ENCODE assay signal across 8 cellular contexts in genomic region chr2:96954490-96954846, GRCh38. TPM values are rescaled to one million over a fixed set of nuclear protein-coding genes. Genes with fewer than 3 reads are reported as not detected.
DNase-seq lines count a peak whose midpoint lies in the region; ATAC-seq and TF ChIP-seq lines count a peak whose summit lies in the region.

No MANE protein-coding gene starts in this region.

- H3K4me1 ChIP-seq in left ventricle myocardium inferior (peaks cover 46% of the 10 kb centered on the region), uterus (peaks cover 30 to 32% of the 10 kb centered on the region in 2 donors)

- H3K36me3 ChIP-seq in left ventricle myocardium inferior (no peaks in the 10 kb centered on the region), uterus (no peaks in the 10 kb centered on the region)

- ATAC-seq in Right ventricle myocardium inferior (no peak), HG03342 (IDR thresholded peaks at IDR 0.05; ENCODE audit: unreplicated experiment) (peak; percentile 59), GM21381 (IDR thresholded peaks at IDR 0.05; ENCODE audit: unreplicated experiment) (no peak)

- H3K27me3 ChIP-seq in left ventricle myocardium inferior (ENCODE audit: low read depth), result no peaks in the 10 kb centered on the region
- H3K27me3 ChIP-seq in uterus, result no peaks in the 10 kb centered on the region

- no peak for TF ChIP-seq POLR2A in uterus (IDR thresholded peaks at IDR 0.05)

- H3K4me3 ChIP-seq in left ventricle myocardium inferior, result no peak overlapping the region
- no peak overlapping the region for H3K4me3 ChIP-seq in uterus

- TF ChIP-seq CTCF in left ventricle myocardium inferior (IDR thresholded peaks at IDR 0.05; ENCODE audit: borderline replicate concordance) (no peak), uterus (IDR thresholded peaks at IDR 0.05) (no peak)

- H3K9me3 ChIP-seq in left ventricle myocardium inferior (replicated peaks) (no peaks in the 10 kb centered on the region), uterus (no peaks in the 10 kb centered on the region)

- H3K27ac ChIP-seq in left ventricle myocardium inferior (replicated peaks), result peak overlapping the region; percentile 58
- H3K27ac ChIP-seq in uterus, result peak overlapping the region; percentile 83 to 89

- DNase-seq in left ventricle myocardium inferior (no peak), Right ventricle myocardium inferior (ENCODE audit: missing footprints) (no peak), dermis microvascular lymphatic vessel endothelial cell (ENCODE audit: low read depth in 2 of 2) (peak; percentile 68 to 70), uterus (no peak), amygdala (lab: John Stamatoyannopoulos, UW) (no peak)
- no peak for DNase-seq in stimulated activated naive CD4-positive, alpha-beta T cell treated with Interleukin-2 at 50 U/mL for 16 hours (lab: John Stamatoyannopoulos, UW)

- intact Hi-C loops in left ventricle myocardium inferior (cut with micrococcal nuclease) (loop anchor here (5.0 kb wide), 1 partner anchor 97 kb away; the partner anchor contains the start of gene ANKRD39), Right ventricle myocardium inferior (cut with DNase I) (loop anchor here (5.0 kb wide), 2 partner anchors 47 to 137 kb away; partner anchors contain the start of gene CNNM3), uterus (cut with DNase I; ENCODE audit: low total_unique reads) (loop anchor here (5.0 kb wide), 2 partner anchors 42 to 97 kb away; partner anchors contain the start of gene ANKRD39)

RNA-seq across cellular contexts. Expression of gene FAM178B, which starts 31.9 kb away (rescaled TPM):
- total RNA-seq in left ventricle myocardium inferior, result 0.82 TPM
- not detected for total RNA-seq in Right ventricle myocardium inferior
- under 0.01 TPM in 1 of 2 replicates, not detected in the other for total RNA-seq in dermis microvascular lymphatic vessel endothelial cell
- total RNA-seq in uterus, result 1 to 10 TPM in 1 of 4 donors, not detected in 3; 2.2 TPM

Comparison
In these comparisons a context has a peak if more than half of its experiments do, and no peak if none do; other contexts are left out.
1. DNase-seq: peak in dermis microvascular lymphatic vessel endothelial cell (2 of 2); none in left ventricle myocardium inferior (single experiment), Right ventricle myocardium inferior (single experiment), uterus (0 of 2), stimulated activated naive CD4-positive, alpha-beta T cell treated with Interleukin-2 at 50 U/mL for 16 hours (single experiment) and amygdala (0 of 56).